Comparison of ENCODE assay signal across 8 cellular contexts in the genomic region with DNA sequence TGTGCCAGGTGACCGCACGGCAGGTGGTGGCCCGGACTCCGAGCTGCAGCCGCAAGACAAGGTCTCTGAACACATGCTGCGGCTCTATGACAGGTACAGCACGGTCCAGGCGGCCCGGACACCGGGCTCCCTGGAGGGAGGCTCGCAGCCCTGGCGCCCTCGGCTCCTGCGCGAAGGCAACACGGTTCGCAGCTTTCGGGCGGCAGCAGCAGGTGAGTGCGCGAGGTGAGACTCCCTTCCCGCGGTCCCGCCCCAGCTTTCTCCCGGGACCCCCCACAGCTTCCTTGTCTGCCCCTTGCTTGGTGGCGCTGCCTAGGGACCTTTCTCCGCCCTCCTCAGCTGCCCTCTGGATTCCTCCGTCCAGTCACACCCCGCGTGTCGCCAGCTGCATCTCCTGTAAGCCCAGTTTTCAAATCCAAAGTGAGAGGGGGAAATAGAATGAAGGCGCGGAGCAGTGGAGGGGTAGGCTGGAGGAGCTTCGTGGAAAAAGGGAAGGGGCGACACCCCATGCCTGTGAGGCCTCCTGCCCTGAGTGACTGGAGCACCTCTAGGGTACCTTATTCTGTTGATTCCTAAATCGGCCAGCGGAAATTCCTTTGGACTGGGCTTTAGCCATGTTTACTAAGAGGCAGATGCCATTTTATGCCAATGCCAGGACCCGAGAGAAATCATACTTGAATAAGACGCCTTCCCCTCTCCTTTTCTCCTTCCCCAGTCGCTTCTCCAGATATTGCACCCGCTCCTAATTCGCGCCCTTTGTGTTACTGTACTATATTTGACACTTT. TPM values are rescaled to one million over a fixed set of nuclear protein-coding genes. Genes with fewer than 3 reads are reported as not detected.
DNase-seq lines count a peak whose midpoint lies in the region; ATAC-seq lines count a peak whose summit lies in the region.

No MANE protein-coding gene starts in this region.

- peak overlapping the region; percentile 45 for H3K4me3 Mint-ChIP-seq in activated CD8-positive, alpha-beta memory T cell treated with anti-CD3 and anti-CD28 coated beads, Interleukin-2, amount 10 ng/mL, durations not matched to agents 7 days and 5 days

- H3K27me3 Mint-ChIP-seq in activated CD8-positive, alpha-beta memory T cell treated with anti-CD3 and anti-CD28 coated beads, Interleukin-2, amount 10 ng/mL, durations not matched to agents 7 days and 5 days, result peaks cover 70% of the 10 kb centered on the region

- H3K36me3 Mint-ChIP-seq in activated CD8-positive, alpha-beta memory T cell treated with anti-CD3 and anti-CD28 coated beads, Interleukin-2, amount 10 ng/mL, durations not matched to agents 7 days and 5 days, result peaks cover 1% of the 10 kb centered on the region

- ATAC-seq in activated CD8-positive, alpha-beta memory T cell treated with anti-CD3 and anti-CD28 coated beads, Interleukin-2, amount 10 ng/mL, durations not matched to agents 7 days and 5 days, result no peak
- peak; percentile 47 for ATAC-seq in left colon
- no peak for ATAC-seq in HG03565 (IDR thresholded peaks at IDR 0.05; ENCODE audit: unreplicated experiment)
- ATAC-seq in GM19023 (IDR thresholded peaks at IDR 0.05; ENCODE audit: unreplicated experiment), result no peak

- H3K9ac ChIP-seq in subcutaneous abdominal adipose tissue (ENCODE audit: low read length in 5 of 5), result no peak overlapping the region

- H3K4me1 Mint-ChIP-seq in activated CD8-positive, alpha-beta memory T cell treated with anti-CD3 and anti-CD28 coated beads, Interleukin-2, amount 10 ng/mL, durations not matched to agents 7 days and 5 days, result peaks cover 10% of the 10 kb centered on the region

- H3K27me3 ChIP-seq in subcutaneous abdominal adipose tissue (ENCODE audit: control insufficient read depth in 5 of 5, insufficient read depth in 4 of 5, low read length in 5 of 5), result peaks cover 13 to 39% (median 25%) of the 10 kb centered on the region in 5 donors

- H3K27ac ChIP-seq in subcutaneous abdominal adipose tissue (ENCODE audit: low read depth, low read length), result no peak overlapping the region

- intact Hi-C loops in left colon (cut with DNase I, micrococcal nuclease), result no loop called here

- H3K4me1 ChIP-seq in subcutaneous abdominal adipose tissue (ENCODE audit: control insufficient read depth in 5 of 5, insufficient read depth in 5 of 5, low read length in 5 of 5), result peaks cover 0 to 20% (median 18%) of the 10 kb centered on the region in 5 donors

- CTCF ChIA-PET in activated CD8-positive, alpha-beta memory T cell treated with anti-CD3 and anti-CD28 coated beads, Interleukin-2, amount 10 ng/mL, durations not matched to agents 7 days and 5 days (lab: Charles Lee), result interaction anchor here (0.6 to 1.4 kb wide), 3 partner anchors 40 to 1676 kb away, joined by 3 read pairs; no protein-coding TSS in a partner anchor

- no peaks in the 10 kb centered on the region for H3K9me3 Mint-ChIP-seq in activated CD8-positive, alpha-beta memory T cell treated with anti-CD3 and anti-CD28 coated beads, Interleukin-2, amount 10 ng/mL, durations not matched to agents 7 days and 5 days (ENCODE audit: low read depth)

- peak overlapping the region in 4 of 5 donors; percentile 38 to 65 (median 58) for H3K4me3 ChIP-seq in subcutaneous abdominal adipose tissue (ENCODE audit: low read depth in 1 of 5, low read length in 5 of 5)

- H3K27ac Mint-ChIP-seq in activated CD8-positive, alpha-beta memory T cell treated with anti-CD3 and anti-CD28 coated beads, Interleukin-2, amount 10 ng/mL, durations not matched to agents 7 days and 5 days, result peak overlapping the region; percentile 17

- no peaks in the 10 kb centered on the region for H3K9me3 ChIP-seq in subcutaneous abdominal adipose tissue (ENCODE audit: control insufficient read depth in 5 of 5, low read length in 5 of 5)

- DNase-seq in activated CD4-positive, alpha-beta T cell treated with anti-CD3 and anti-CD28 coated beads for 48 hours, result peak; percentile 7
- DNase-seq in activated CD4-positive, alpha-beta T cell treated with anti-CD3 and anti-CD28 coated beads for 4 hours, result no peak
- DNase-seq in activated CD8-positive, alpha-beta memory T cell treated with anti-CD3 and anti-CD28 coated beads, Interleukin-2, amount 10 ng/mL, durations not matched to agents 7 days and 5 days, result no peak
- DNase-seq in left colon (peak; percentile 34 to 47), cortex of kidney (lab: John Stamatoyannopoulos, UW) (no peak)

- no peaks in the 10 kb centered on the region for H3K36me3 ChIP-seq in subcutaneous abdominal adipose tissue (ENCODE audit: control insufficient read depth in 5 of 5, insufficient read depth in 5 of 5, low read length in 5 of 5)

RNA-seq across cellular contexts. Expression of gene BMP3, which starts 1.1 kb away (rescaled TPM):
- not detected for total RNA-seq in activated CD8-positive, alpha-beta memory T cell treated with anti-CD3 and anti-CD28 coated beads, Interleukin-2, amount 10 ng/mL, durations not matched to agents 7 days and 5 days
- 10 to 100 TPM; 27.0 to 48.7 TPM for total RNA-seq in left colon

Comparison
In these comparisons a context has a peak if more than half of its experiments do, and no peak if none do; other contexts are left out.
1. DNase-seq: peak in activated CD4-positive, alpha-beta T cell treated with anti-CD3 and anti-CD28 coated beads for 48 hours (single experiment) and left colon (2 of 2); none in activated CD4-positive, alpha-beta T cell treated with anti-CD3 and anti-CD28 coated beads for 4 hours (0 of 2), activated CD8-positive, alpha-beta memory T cell treated with anti-CD3 and anti-CD28 coated beads, Interleukin-2, amount 10 ng/mL, durations not matched to agents 7 days and 5 days (single experiment) and cortex of kidney (single experiment).
2. RNA of gene BMP3, which starts 1.1 kb away (total RNA-seq): 27.0 to 48.7 TPM in left colon; not detected in activated CD8-positive, alpha-beta memory T cell treated with anti-CD3 and anti-CD28 coated beads, Interleukin-2, amount 10 ng/mL, durations not matched to agents 7 days and 5 days; every median in the first group is over 10 times any median in the second.